In genomic region chr15:28959326-28959725, GRCh38 we compare ENCODE assay signal across 20 cellular contexts.
"Had no signal": no experiment of that assay in that cellular context is flagged by ENCODE, and none has a peak within 500 bp of the region (broad histone marks: within the 10 kb centered on the region; RNA-seq: fewer than 3 reads in every experiment).

No MANE protein-coding gene starts in this region.

- H3K9me3 Mint-ChIP-seq: activated CD8-positive, alpha-beta T cell treated with anti-CD3 and anti-CD28 coated beads for 36 hours; activated naive CD4-positive, alpha-beta T cell treated with anti-CD3 and anti-CD28 coated beads, Interleukin-2, amount 50 U/mL, for 72 hours; activated T-cell treated with anti-CD3 and anti-CD28 coated beads, Interleukin-2, amount 50 U/mL, for 24 hours had no signal

- ATAC-seq: activated CD4-positive, CD25-positive, alpha-beta regulatory T cell treated with anti-CD3 and anti-CD28 coated beads, Interleukin-2, amount 50 U/mL, for 24 hours; activated CD8-positive, alpha-beta T cell treated with anti-CD3 and anti-CD28 coated beads for 36 hours; activated naive CD4-positive, alpha-beta T cell treated with anti-CD3 and anti-CD28 coated beads, Interleukin-2, amount 50 U/mL, for 72 hours; SK-N-SH treated with all-trans-retinoic acid at 6 μM for 48 hours had no signal

- H3K9me3 ChIP-seq: Peyer's patch, SJCRH30 had no signal

- H3K4me3 ChIP-seq: Peyer's patch, SJCRH30 had no signal

- H3K4me3 Mint-ChIP-seq: activated CD8-positive, alpha-beta T cell treated with anti-CD3 and anti-CD28 coated beads for 36 hours; activated T-cell treated with anti-CD3 and anti-CD28 coated beads, Interleukin-2, amount 50 U/mL, for 24 hours; IgD-negative memory B cell had no signal

- H3K4me1 ChIP-seq: Peyer's patch had no signal

- H3K27ac ChIP-seq: brain microvascular endothelial cell, Peyer's patch, RWPE1, SJCRH30 had no signal

- H3K27ac Mint-ChIP-seq: activated CD8-positive, alpha-beta T cell treated with anti-CD3 and anti-CD28 coated beads for 36 hours; activated naive CD4-positive, alpha-beta T cell treated with anti-CD3 and anti-CD28 coated beads, Interleukin-2, amount 50 U/mL, for 72 hours; activated T-cell treated with anti-CD3 and anti-CD28 coated beads, Interleukin-2, amount 50 U/mL, for 24 hours; IgD-negative memory B cell had no signal

- H3K36me3 Mint-ChIP-seq: activated naive CD4-positive, alpha-beta T cell treated with anti-CD3 and anti-CD28 coated beads, Interleukin-2, amount 50 U/mL, for 72 hours; IgD-negative memory B cell had no signal

- H3K27me3 ChIP-seq: brain microvascular endothelial cell, Peyer's patch, SJCRH30 had no signal

- H3K27me3 Mint-ChIP-seq: activated CD8-positive, alpha-beta T cell treated with anti-CD3 and anti-CD28 coated beads for 36 hours; activated T-cell treated with anti-CD3 and anti-CD28 coated beads, Interleukin-2, amount 50 U/mL, for 24 hours; IgD-negative memory B cell had no signal

- DNase-seq: activated CD4-positive, alpha-beta T cell treated with anti-CD3 and anti-CD28 coated beads for 4 hours; activated CD8-positive, alpha-beta T cell treated with anti-CD3 and anti-CD28 coated beads for 36 hours; activated effector memory CD4-positive, alpha-beta T cell treated with anti-CD3 and anti-CD28 coated beads, Interleukin-2, amount 50 U/mL, for 16 hours; activated naive CD4-positive, alpha-beta T cell treated with Interleukin-2 at 50 U/mL for 16 hours; activated T-cell treated with anti-CD3 and anti-CD28 coated beads, Interleukin-2, amount 50 U/mL, for 24 hours; brain microvascular endothelial cell; KG1; NCI-H1092; NCI-H1417; NCI-H2029; NCI-H510A treated with DMSO at 0.1 percent for 48 hours; Peyer's patch; Right ventricle myocardium superior; SJCRH30; SW 1271 had no signal

- H3K36me3 ChIP-seq: brain microvascular endothelial cell, Peyer's patch, SJCRH30 had no signal

- H3K4me1 Mint-ChIP-seq: IgD-negative memory B cell had no signal
